8 cellular contexts compared by ENCODE assay signal in the genomic region with DNA sequence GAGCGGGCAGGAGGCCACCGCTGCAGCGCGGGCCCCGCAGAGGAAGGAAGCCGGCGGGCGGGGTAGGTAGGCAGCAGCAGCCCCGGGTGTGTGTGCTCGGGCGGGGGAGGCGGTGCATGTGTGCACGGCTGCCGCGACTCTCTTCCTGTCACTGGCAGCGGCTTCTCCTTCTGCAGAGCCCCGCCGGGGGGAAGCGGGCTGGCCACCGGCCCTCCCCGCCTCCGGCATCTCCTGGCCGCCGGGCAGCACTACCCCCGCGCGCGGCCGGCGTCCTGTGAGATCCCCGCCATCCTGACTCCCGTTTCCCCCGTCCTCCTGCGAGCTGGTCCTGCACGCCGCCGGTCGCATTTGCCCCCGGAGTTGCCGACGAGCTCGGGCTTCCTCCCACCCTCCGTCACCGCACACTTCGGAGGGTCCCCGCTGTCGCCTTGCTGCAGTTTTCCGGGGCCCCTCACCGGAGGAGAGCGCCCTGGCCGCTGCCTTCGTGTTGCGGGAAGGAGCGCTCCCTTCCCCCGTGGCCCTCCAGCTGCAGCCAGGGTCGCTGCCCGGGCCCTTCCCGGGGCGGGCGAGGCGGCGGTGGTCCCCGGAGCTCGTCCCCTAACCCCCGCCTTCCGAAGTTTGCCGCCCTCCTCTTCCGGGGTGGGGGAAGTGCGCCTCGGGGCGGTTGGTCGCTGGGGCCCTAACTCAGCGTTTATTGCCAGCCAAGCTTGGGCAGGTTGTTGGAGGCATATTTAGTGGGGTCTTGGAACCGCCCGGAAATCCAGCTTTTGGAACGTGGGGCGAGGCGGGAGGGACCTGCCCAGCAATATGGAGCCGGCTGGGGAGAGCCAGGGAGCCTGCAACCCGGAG. TPM values are rescaled to one million over a fixed set of nuclear protein-coding genes. Genes with fewer than 3 reads are reported as not detected.
DNase-seq lines count a peak whose midpoint lies in the region; ATAC-seq lines count a peak whose summit lies in the region.

No MANE protein-coding gene starts in this region.

- no peaks in the 10 kb centered on the region for H3K36me3 ChIP-seq in duodenal mucosa (ENCODE audit: control insufficient read depth in 1 of 2, insufficient read depth in 2 of 2, low read length in 2 of 2)
- H3K36me3 ChIP-seq in mesodermal cell (ENCODE audit: control insufficient read depth, insufficient read depth, low read length) = peaks cover 8% of the 10 kb centered on the region

- peaks cover 12% of the 10 kb centered on the region for H3K9me3 Mint-ChIP-seq in activated CD4-positive, alpha-beta T cell treated with anti-CD3 and anti-CD28 coated beads, Interleukin-2, amount 10 ng/mL, durations not matched to agents 7 days and 5 days

- peak overlapping the region; percentile 84 for H3K27ac ChIP-seq in duodenal mucosa (ENCODE audit: low read depth, low read length)
- peak overlapping the region; percentile 94 for H3K27ac ChIP-seq in mesodermal cell (ENCODE audit: low read depth, low read length, severe bottlenecking)

- WGBS in mesodermal cell (ENCODE audit: insufficient coverage in 2 of 2), 2 experiments = 0% methylated on average over 49 to 71 of the region's 80 CpGs

- peaks cover 40% of the 10 kb centered on the region for H3K4me1 Mint-ChIP-seq in activated CD4-positive, alpha-beta T cell treated with anti-CD3 and anti-CD28 coated beads, Interleukin-2, amount 10 ng/mL, durations not matched to agents 7 days and 5 days

- DNase-seq in 8988T (peak; percentile 59), NCI-H345 treated with DMSO at 0.1 percent for 48 hours (lab: John Stamatoyannopoulos, UW; ENCODE audit: unreplicated experiment) (peak; percentile 70)
- DNase-seq in activated CD4-positive, alpha-beta T cell treated with anti-CD3 and anti-CD28 coated beads, Interleukin-2, amount 10 ng/mL, durations not matched to agents 7 days and 5 days = peak; percentile 80
- DNase-seq in stimulated activated CD8-positive, alpha-beta memory T cell treated with anti-CD3 and anti-CD28 coated beads, Interleukin-4, amount 100 ng/mL, for 1 hour (ENCODE audit: low read depth in 2 of 2, low spot score in 1 of 2) = peak; percentile 23 to 43

- H3K9ac ChIP-seq in duodenal mucosa (ENCODE audit: low read depth in 1 of 2, low read length in 2 of 2) = peak overlapping the region; percentile 77 to 78

- H3K4me3 Mint-ChIP-seq in activated CD4-positive, alpha-beta T cell treated with anti-CD3 and anti-CD28 coated beads, Interleukin-2, amount 10 ng/mL, durations not matched to agents 7 days and 5 days = peak overlapping the region; percentile 81

- ATAC-seq in GM18520 (IDR thresholded peaks at IDR 0.05; ENCODE audit: unreplicated experiment) (peak; percentile 28), HG03060 (IDR thresholded peaks at IDR 0.05; ENCODE audit: low read depth, unreplicated experiment) (peak; percentile 26)

- CTCF ChIA-PET in activated CD4-positive, alpha-beta T cell treated with anti-CD3 and anti-CD28 coated beads, Interleukin-2, amount 10 ng/mL, durations not matched to agents 7 days and 5 days (lab: Charles Lee) = interaction anchor here (0.7 to 2.0 kb wide), 14 partner anchors 8 to 1008 kb away, joined by 3 to 7 read pairs (median 3); no protein-coding TSS in a partner anchor

- H3K4me1 ChIP-seq in duodenal mucosa (ENCODE audit: control insufficient read depth in 1 of 2, insufficient read depth in 2 of 2, low read length in 2 of 2) (peaks cover 22 to 36% of the 10 kb centered on the region in 2 donors), mesodermal cell (ENCODE audit: control insufficient read depth, insufficient read depth, low read length, poor library complexity, severe bottlenecking) (peaks cover 5% of the 10 kb centered on the region)

- H3K4me3 ChIP-seq in duodenal mucosa (ENCODE audit: low read depth in 1 of 2, low read length in 2 of 2) (peak overlapping the region; percentile 94 to 96), mesodermal cell (ENCODE audit: extremely low read depth, insufficient read depth, low read length, poor library complexity, severe bottlenecking) (peak overlapping the region; percentile 84)

- H3K27me3 ChIP-seq in duodenal mucosa (ENCODE audit: control insufficient read depth in 1 of 2, insufficient read depth in 2 of 2, low read length in 2 of 2) = no peaks in the 10 kb centered on the region

- no peaks in the 10 kb centered on the region for H3K27me3 Mint-ChIP-seq in activated CD4-positive, alpha-beta T cell treated with anti-CD3 and anti-CD28 coated beads, Interleukin-2, amount 10 ng/mL, durations not matched to agents 7 days and 5 days

- H3K9me3 ChIP-seq in duodenal mucosa (ENCODE audit: control insufficient read depth in 1 of 2, low read length in 2 of 2) (peaks cover 3 to 9% of the 10 kb centered on the region in 2 donors), mesodermal cell (ENCODE audit: control insufficient read depth, low read length) (peaks cover 11% of the 10 kb centered on the region)

- H3K27ac Mint-ChIP-seq in activated CD4-positive, alpha-beta T cell treated with anti-CD3 and anti-CD28 coated beads, Interleukin-2, amount 10 ng/mL, durations not matched to agents 7 days and 5 days = peak overlapping the region; percentile 87

- POLR2A ChIA-PET in activated CD4-positive, alpha-beta T cell treated with anti-CD3 and anti-CD28 coated beads, Interleukin-2, amount 10 ng/mL, durations not matched to agents 7 days and 5 days (lab: Charles Lee) = interaction anchor here (0.6 to 1.2 kb wide), 4 partner anchors 34 to 64 kb away, joined by 3 to 8 read pairs (median 4); no protein-coding TSS in a partner anchor

- H3K36me3 Mint-ChIP-seq in activated CD4-positive, alpha-beta T cell treated with anti-CD3 and anti-CD28 coated beads, Interleukin-2, amount 10 ng/mL, durations not matched to agents 7 days and 5 days (ENCODE audit: low read depth) = peaks cover 39% of the 10 kb centered on the region

RNA-seq across cellular contexts. Expression of a gene that starts 0.6 kb away (rescaled TPM):
- total RNA-seq in activated CD4-positive, alpha-beta T cell treated with anti-CD3 and anti-CD28 coated beads, Interleukin-2, amount 10 ng/mL, durations not matched to agents 7 days and 5 days = 10 to 100 TPM; 75.6 to 97.0 TPM
- 12.6 TPM for polyA plus RNA-seq in mesodermal cell (2013, experiment 1 of 2)
- polyA plus RNA-seq in mesodermal cell (2013, experiment 2 of 2) = 13.0 TPM

Comparison
In these comparisons a context has a peak if more than half of its experiments do, and no peak if none do; other contexts are left out.
1. Peak in every context shown above with its lines: DNase-seq, ATAC-seq, H3K4me3 ChIP-seq and H3K27ac ChIP-seq.